1 cellular context compared by ENCODE assay signal in genomic region chr2:86739889-86740288, GRCh38. TPM values are rescaled to one million over a fixed set of nuclear protein-coding genes. Genes with fewer than 3 reads are reported as not detected.
"Had no signal": no experiment of that assay in that cellular context is flagged by ENCODE, and none has a peak within 500 bp of the region (broad histone marks: within the 10 kb centered on the region; RNA-seq: fewer than 3 reads in every experiment).

No MANE protein-coding gene starts in this region.

RNA-seq across cellular contexts. Expression of gene CD8A, which starts 50.8 kb away (rescaled TPM):
- total RNA-seq: urinary bladder had no signal
